ENCODE assay signal across 2 cellular contexts in genomic region chr12:126343352-126343751, GRCh38.
TF ChIP-seq lines count a peak whose summit lies in the region.

No MANE protein-coding gene starts in this region.

TF ChIP-seq in HepG2, 621 proteins besides CTCF, POLR2A, EP300 and RAD21:
- no peak for TF ChIP-seq ARID3A (IDR thresholded peaks at IDR 0.05; ENCODE audit: low read depth, low read length)
- TF ChIP-seq CEBPB (IDR thresholded peaks at IDR 0.05; ENCODE audit: borderline replicate concordance, low read depth, low read length) = peak; percentile 60; the same call in 1 of the 2 replicates
- TF ChIP-seq ARNT2 (CRISPR knock-in tag; IDR thresholded peaks at IDR 0.05; ENCODE audit: low read depth) = no peak
- TF ChIP-seq STAT5B (CRISPR knock-in tag; IDR thresholded peaks at IDR 0.05) = no peak
- TF ChIP-seq TAF1 (CRISPR knock-in tag; IDR thresholded peaks at IDR 0.05) = no peak
- TF ChIP-seq CEBPG (CRISPR knock-in tag; IDR thresholded peaks at IDR 0.05) = no peak

TF ChIP-seq in H1, 55 proteins besides CTCF, POLR2A, EP300 and RAD21:
- TF ChIP-seq NRF1 (IDR thresholded peaks at IDR 0.05; ENCODE audit: low read depth, low read length) = no peak
- peak; percentile 81; the same call in 1 of the 2 replicates for TF ChIP-seq CEBPB (IDR thresholded peaks at IDR 0.05; ENCODE audit: low read depth, low read length)
